In genomic region chr10:124745257-124745656, GRCh38 we compare ENCODE assay signal across 8 cellular contexts. TPM values are rescaled to one million over a fixed set of nuclear protein-coding genes. Genes with fewer than 3 reads are reported as not detected.
A peak's percentile ranks its signal among the peaks of the same experiment; 100 is the strongest.
DNase-seq lines count a peak whose midpoint lies in the region; ATAC-seq and TF ChIP-seq lines count a peak whose summit lies in the region.

No MANE protein-coding gene starts in this region.

- H3K18ac ChIP-seq in H9 (ENCODE audit: insufficient read length, low read depth, low read length), result no peak overlapping the region

- intact Hi-C loops in ovary (cut with DNase I), result loop anchor here in 1 of 4 donors (2.0 kb wide), 1 partner anchor 214 kb away; no protein-coding TSS in a partner anchor

- H3K9me3 ChIP-seq in H9 (ENCODE audit: control insufficient read depth, low read depth, low read length) (no peaks in the 10 kb centered on the region), T-helper 17 cell (ENCODE audit: control insufficient read depth, low read length, poor library complexity, severe bottlenecking) (no peaks in the 10 kb centered on the region), iPS-18a (ENCODE audit: control insufficient read depth, low read depth, low read length) (no peaks in the 10 kb centered on the region), ovary (no peaks in the 10 kb centered on the region)

- H2AFZ ChIP-seq in H9 (ENCODE audit: low read length), result no peak overlapping the region

- H3K14ac ChIP-seq in H9 (ENCODE audit: insufficient read depth, low read length), result no peak overlapping the region

- H2BK15ac ChIP-seq in H9 (ENCODE audit: low read depth, low read length), result no peak overlapping the region

- H2AK5ac ChIP-seq in H9 (ENCODE audit: insufficient read length, low read length), result no peak overlapping the region

- H3K27ac ChIP-seq in H9 (ENCODE audit: insufficient read length, low read depth, low read length) (no peak overlapping the region), iPS-18a (ENCODE audit: low read length) (no peak overlapping the region), skin epidermis (peak overlapping the region in 16 of 21 experiments; percentile 14 to 90 (median 80)), ovary (peak overlapping the region in 1 of 2 donors; percentile 78)

- H2BK12ac ChIP-seq in H9 (ENCODE audit: insufficient read length, low read depth, low read length), result no peak overlapping the region

- no peaks in the 10 kb centered on the region for H4K20me1 ChIP-seq in H9 (ENCODE audit: control insufficient read depth, insufficient read depth, insufficient read length)

- no peak for DNase-seq in H9
- DNase-seq in T-helper 17 cell, result no peak
- no peak for DNase-seq in SIG-M5 (lab: John Stamatoyannopoulos, UW)
- DNase-seq in ovary, result no peak

- H3K4me3 ChIP-seq in iPS-18a (ENCODE audit: low read length) (peak overlapping the region; percentile 50), skin epidermis (no peak overlapping the region), ovary (no peak overlapping the region)

- H3K23me2 ChIP-seq in H9 (ENCODE audit: insufficient read length, low read depth, low read length, poor library complexity, severe bottlenecking), result peaks cover 9% of the 10 kb centered on the region

- ATAC-seq in T-helper 17 cell (no peak), GM18511 (IDR thresholded peaks at IDR 0.05; ENCODE audit: unreplicated experiment) (no peak), GM18907 (IDR thresholded peaks at IDR 0.05; ENCODE audit: unreplicated experiment) (no peak)

- peak overlapping the region; percentile 64 to 83 for H3K4me3 Mint-ChIP-seq in H9
- H3K4me3 Mint-ChIP-seq in T-helper 17 cell, result peak overlapping the region; percentile 75

- no peak overlapping the region for H3K4me2 ChIP-seq in H9 (ENCODE audit: insufficient read depth, insufficient read length, low read length)

- H3K4ac ChIP-seq in H9 (ENCODE audit: low read depth, low read length), result no peak overlapping the region

- no peak overlapping the region for H2BK120ac ChIP-seq in H9 (ENCODE audit: low read depth, low read length, poor library complexity, severe bottlenecking)

- no peak overlapping the region for H3T11ph ChIP-seq in H9 (ENCODE audit: low read length)

- no peak overlapping the region for H4K8ac ChIP-seq in H9 (replicated peaks; ENCODE audit: insufficient read length, low read depth, low read length)

- no peak for TF ChIP-seq POLR2A in ovary (IDR thresholded peaks at IDR 0.05)

- no peaks in the 10 kb centered on the region for H3K79me1 ChIP-seq in H9 (ENCODE audit: insufficient read depth, low read depth, low read length, poor library complexity, severe bottlenecking)

- H3K27ac Mint-ChIP-seq in H9 (no peak overlapping the region), T-helper 17 cell (no peak overlapping the region)

- no peak overlapping the region for H4K91ac ChIP-seq in H9 (ENCODE audit: insufficient read length, low read depth, low read length)

- H3K4me1 Mint-ChIP-seq in H9 (peaks cover 35 to 36% of the 10 kb centered on the region in 2 experiments), T-helper 17 cell (peaks cover 36% of the 10 kb centered on the region)

- H3K23ac ChIP-seq in H9 (ENCODE audit: insufficient read length, low read depth, low read length), result no peak overlapping the region

- H3K9ac ChIP-seq in H9 (ENCODE audit: extremely low read depth, insufficient read length, low read length), result no peak overlapping the region
- no peak overlapping the region for H3K9ac ChIP-seq in iPS-18a (ENCODE audit: low read length)

- H2BK5ac ChIP-seq in H9 (ENCODE audit: insufficient read length, low read length), result no peak overlapping the region

- no peak for TF ChIP-seq EP300 in ovary (IDR thresholded peaks at IDR 0.05)

- H3K9me3 Mint-ChIP-seq in H9, result no peaks in the 10 kb centered on the region

- no peak overlapping the region for H3K56ac ChIP-seq in H9 (ENCODE audit: insufficient read length, low read depth, low read length)

- H3K27me3 Mint-ChIP-seq in H9 (ENCODE audit: low read depth) (peaks cover 32% of the 10 kb centered on the region), T-helper 17 cell (no peaks in the 10 kb centered on the region)

- WGBS in H9 (ENCODE audit: extremely low coverage, insufficient read length, low lambda C conversion rate), result no CpG with 5 or more reads among the region's 4 CpGs
- 44 to 54% (median 46%) methylated on average over 4 of the region's 4 CpGs for WGBS in ovary, 3 donors

- H3K27me3 ChIP-seq in H9 (ENCODE audit: insufficient read depth, low read length) (peaks cover 6% of the 10 kb centered on the region; the same call in 1 of the 2 replicates), iPS-18a (ENCODE audit: control insufficient read depth, insufficient read depth, low read length) (peaks cover 39% of the 10 kb centered on the region), ovary (no peaks in the 10 kb centered on the region)

- no peak overlapping the region for H4K5ac ChIP-seq in H9 (ENCODE audit: insufficient read length, low read depth, low read length)

- TF ChIP-seq CTCF in H9 (conservative IDR thresholded peaks at IDR 0.05), result no peak
- no peak for TF ChIP-seq CTCF in ovary (IDR thresholded peaks at IDR 0.05)

- H3K4me1 ChIP-seq in H9 (ENCODE audit: insufficient read depth, low read length), result peaks cover 12% of the 10 kb centered on the region; the same call in 1 of the 2 replicates
- peaks cover 29% of the 10 kb centered on the region for H3K4me1 ChIP-seq in iPS-18a (ENCODE audit: control insufficient read depth, low read depth, low read length)
- H3K4me1 ChIP-seq in ovary (ENCODE audit: insufficient read depth), result peaks cover 10% of the 10 kb centered on the region

- H3K36me3 Mint-ChIP-seq in H9 (ENCODE audit: insufficient read depth in 1 of 3, low read depth in 3 of 3) (peaks cover 0 to 5% (median 3%) of the 10 kb centered on the region in 3 experiments), T-helper 17 cell (ENCODE audit: low read depth) (peaks cover 2% of the 10 kb centered on the region)

- H3K79me2 ChIP-seq in H9 (ENCODE audit: insufficient read depth, low read length), result no peaks in the 10 kb centered on the region

- H2BK20ac ChIP-seq in H9 (ENCODE audit: low read depth, low read length, poor library complexity, severe bottlenecking), result no peak overlapping the region

- H3K36me3 ChIP-seq in iPS-18a (ENCODE audit: control insufficient read depth, low read depth, low read length), result peaks cover 9% of the 10 kb centered on the region
- no peaks in the 10 kb centered on the region for H3K36me3 ChIP-seq in ovary

RNA-seq across cellular contexts. Expression of gene FAM53B, which starts 1.1 kb away (rescaled TPM):
- total RNA-seq in H9 (2021) (10.6 and 11.5 TPM in 2 replicates), T-helper 17 cell (10 to 100 TPM; 68.5 to 69.2 TPM), ovary (10 to 100 TPM; 29.8 to 77.6 (median 47.8) TPM)
- 10 to 100 TPM in 1 of 2 donors, 1 to 10 TPM in 1; 9.7 to 21.3 TPM for polyA plus RNA-seq in ovary

RNA-seq across cellular contexts. Expression of gene EEF1AKMT2, which starts 46.4 kb away (rescaled TPM):
- total RNA-seq in H9 (2021) (17.8 and 19.0 TPM in 2 replicates), T-helper 17 cell (10 to 100 TPM; 14.5 to 16.2 TPM), ovary (10 to 100 TPM; 11.9 to 25.8 (median 20.7) TPM)
- 10 to 100 TPM; 15.2 to 15.3 TPM for polyA plus RNA-seq in ovary

RNA-seq across cellular contexts. Expression of gene ABRAXAS2, which starts 56.4 kb away (rescaled TPM):
- total RNA-seq in H9 (2021) (11.4 and 12.2 TPM in 2 replicates), T-helper 17 cell (1 to 10 TPM; 6.8 to 8.7 TPM), ovary (10 to 100 TPM in 5 of 7 donors, 1 to 10 TPM in 2; 7.2 to 15.0 (median 12.4) TPM)
- polyA plus RNA-seq in ovary, result 10 to 100 TPM in 1 of 2 donors, 1 to 10 TPM in 1; 7.1 to 18.6 TPM

Comparison
In these comparisons a context has a peak if more than half of its experiments do, and no peak if none do; other contexts are left out.
1. H3K27ac ChIP-seq: peak in skin epidermis (16 of 21); none in H9 (single experiment) and iPS-18a (single experiment).